Comparison of ENCODE assay signal across 8 cellular contexts in genomic region chr5:157366741-157367684, GRCh38.
DNase-seq lines count a peak whose midpoint lies in the region; ATAC-seq, FAIRE-seq and TF ChIP-seq lines count a peak whose summit lies in the region.

No MANE protein-coding gene starts in this region.

- no peak overlapping the region for H2AK5ac ChIP-seq in mesendoderm (ENCODE audit: low read length)

- H3K79me1 ChIP-seq in mesendoderm (ENCODE audit: low read length), result no peaks in the 10 kb centered on the region

- H3K4me3 ChIP-seq in mesendoderm (ENCODE audit: low read length) (no peak overlapping the region), spleen (no peak overlapping the region)

- H3K79me2 ChIP-seq in mesendoderm (ENCODE audit: control insufficient read depth, insufficient read depth, low read length), result no peaks in the 10 kb centered on the region

- no peaks in the 10 kb centered on the region for H3K27me3 Mint-ChIP-seq in chondrocyte (ENCODE audit: low read depth)

- peak overlapping the region; percentile 86 for H3K18ac ChIP-seq in mesendoderm (ENCODE audit: low read length)

- no peaks in the 10 kb centered on the region for H3K36me3 ChIP-seq in mesendoderm (ENCODE audit: control insufficient read depth, insufficient read depth, low read length)
- H3K36me3 ChIP-seq in spleen, result peaks cover 0 to 100% (median 66%) of the 10 kb centered on the region in 6 donors

- no peak overlapping the region for H3K4me2 ChIP-seq in mesendoderm (ENCODE audit: low read length)

- peaks cover 46% of the 10 kb centered on the region for H3K4me1 Mint-ChIP-seq in chondrocyte (ENCODE audit: low read depth)

- ATAC-seq in GM18498 (IDR thresholded peaks at IDR 0.05; ENCODE audit: unreplicated experiment), result no peak

- H3K4me3 Mint-ChIP-seq in chondrocyte (ENCODE audit: unreplicated experiment), result no peak overlapping the region

- H3K27ac ChIP-seq in mesendoderm (ENCODE audit: low read depth, low read length), result no peak overlapping the region
- H3K27ac ChIP-seq in spleen, result no peak overlapping the region

- TF ChIP-seq CTCF in AG09319 (IDR thresholded peaks at IDR 0.05; ENCODE audit: low read depth, low read length), result peak; percentile 51
- peak; percentile 92 for TF ChIP-seq CTCF in chondrocyte (IDR thresholded peaks at IDR 0.05)
- peak in 5 of 11 experiments; percentile 12 to 34 (median 23) for TF ChIP-seq CTCF in spleen (IDR thresholded peaks at IDR 0.05 in 8 of 11, conservative IDR thresholded peaks at IDR 0.05 in 3 of 11)

- no peaks in the 10 kb centered on the region for H3K9me3 Mint-ChIP-seq in chondrocyte (ENCODE audit: low read depth)

- no peak overlapping the region for H2BK15ac ChIP-seq in mesendoderm (replicated peaks; ENCODE audit: low read depth)

- no peak overlapping the region for H3K9ac ChIP-seq in mesendoderm (ENCODE audit: low read length)

- intact Hi-C loops in spleen (cut with DNase I; ENCODE audit: low total_unique reads), result no loop called here

- no peak overlapping the region for H2BK5ac ChIP-seq in mesendoderm (ENCODE audit: low read length)

- H3K27ac Mint-ChIP-seq in chondrocyte (ENCODE audit: unreplicated experiment), result peak overlapping the region; percentile 75

- no peak overlapping the region for H4K5ac ChIP-seq in mesendoderm (ENCODE audit: low read length)

- H3K27me3 ChIP-seq in mesendoderm (ENCODE audit: insufficient read depth, low read length, poor library complexity) (no peaks in the 10 kb centered on the region), spleen (replicated peaks in 1 of 7) (no peaks in the 10 kb centered on the region)

- TF ChIP-seq POLR2A in spleen (IDR thresholded peaks at IDR 0.05), result no peak

- no CpG with 5 or more reads among the region's 7 CpGs for WGBS in mesendoderm (ENCODE audit: extremely low coverage, insufficient coverage, low lambda C conversion rate)
- 75 to 89% (median 80%) methylated on average over 7 of the region's 7 CpGs for WGBS in spleen, 5 donors

- peak overlapping the region; percentile 46 for H3K56ac ChIP-seq in mesendoderm (ENCODE audit: low read length)

- peaks cover 3% of the 10 kb centered on the region for H3K4me1 ChIP-seq in mesendoderm (ENCODE audit: control insufficient read depth, low read depth, low read length)
- H3K4me1 ChIP-seq in spleen, result no peaks in the 10 kb centered on the region

- no peak for FAIRE-seq in HTR-8/SVneo (lab: Jason Lieb, UNC)

- peak overlapping the region; percentile 90 for H3K4ac ChIP-seq in mesendoderm (ENCODE audit: low read depth, low read length)

- no peaks in the 10 kb centered on the region for H3K36me3 Mint-ChIP-seq in chondrocyte (ENCODE audit: low read depth)

- H3K9me3 ChIP-seq in spleen, result no peaks in the 10 kb centered on the region

- no peak overlapping the region for H3K23ac ChIP-seq in mesendoderm (ENCODE audit: low read length)

- DNase-seq in AG09319 (ENCODE audit: extremely low read depth, low read depth) (peak; percentile 30), HTR-8/SVneo (ENCODE audit: insufficient read length, low spot score) (peak; percentile 65), chondrocyte (ENCODE audit: low spot score) (no peak), mesendoderm (peak; percentile 85), NCI-H2107 (lab: John Stamatoyannopoulos, UW) (no peak), spleen (no peak)
- no peak for DNase-seq in activated CD4-positive, alpha-beta T cell treated with anti-CD3 and anti-CD28 coated beads, Interleukin-2, amount 50 U/mL, for 48 hours

- H4K8ac ChIP-seq in mesendoderm (ENCODE audit: low read depth, low read length), result no peak overlapping the region

- no peak overlapping the region for H2BK120ac ChIP-seq in mesendoderm (ENCODE audit: low read depth, low read length)

Comparison
In these comparisons a context has a peak if more than half of its experiments do, and no peak if none do; other contexts are left out.
1. DNase-seq: peak in AG09319 (single experiment), HTR-8/SVneo (single experiment) and mesendoderm (single experiment); none in chondrocyte (single experiment), NCI-H2107 (single experiment), spleen (single experiment) and activated CD4-positive, alpha-beta T cell treated with anti-CD3 and anti-CD28 coated beads, Interleukin-2, amount 50 U/mL, for 48 hours (0 of 2).